13 cellular contexts compared by ENCODE assay signal in the genomic region with DNA sequence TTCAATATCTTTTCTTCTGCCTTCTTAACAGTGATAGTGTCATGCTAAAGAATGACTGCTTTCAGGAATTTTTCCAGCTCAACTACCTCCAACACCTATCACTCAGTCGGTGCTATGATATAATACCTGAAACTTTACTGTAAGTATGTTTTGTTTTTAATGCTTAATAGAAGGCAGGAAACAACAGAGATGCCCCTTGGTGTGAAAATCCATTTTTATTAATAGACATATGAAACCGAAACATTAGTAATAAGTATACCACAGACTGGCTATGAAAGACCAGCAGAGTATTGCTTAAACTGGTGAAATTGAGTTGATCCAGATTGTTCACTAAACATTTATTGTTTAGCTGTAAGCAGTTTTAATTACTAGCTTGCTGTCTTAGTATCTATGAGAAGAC. TPM values are rescaled to one million over a fixed set of nuclear protein-coding genes. Genes with fewer than 3 reads are reported as not detected.
DNase-seq lines count a peak whose midpoint lies in the region; ATAC-seq and TF ChIP-seq lines count a peak whose summit lies in the region.
"Had no signal": no experiment of that assay in that cellular context is flagged by ENCODE, and none has a peak within 500 bp of the region (broad histone marks: within the 10 kb centered on the region; RNA-seq: fewer than 3 reads in every experiment).

No MANE protein-coding gene starts in this region.

- peaks cover 6 to 12% of the 10 kb centered on the region in 2 donors for H3K36me3 ChIP-seq in aorta (ENCODE audit: control insufficient read depth in 1 of 2, insufficient read depth in 2 of 2, low read length in 1 of 2)

- ATAC-seq in HG02678 (IDR thresholded peaks at IDR 0.05; ENCODE audit: unreplicated experiment) (peak; percentile 97), HG03457 (IDR thresholded peaks at IDR 0.05; ENCODE audit: unreplicated experiment) (peak; percentile 94), aorta (ENCODE audit: low FRiP score) (no peak)

- no peaks in the 10 kb centered on the region for H3K27me3 ChIP-seq in aorta (ENCODE audit: control insufficient read depth in 1 of 2, insufficient read depth in 2 of 2, low read length in 1 of 2)
- H3K27me3 ChIP-seq: neutrophil had no signal

- no peak overlapping the region for H3K27ac ChIP-seq in aorta (ENCODE audit: low read depth in 1 of 2, low read length in 2 of 2)
- H3K27ac ChIP-seq: C4-2B, neutrophil, SK-N-MC had no signal

- H3K9me3 Mint-ChIP-seq in activated CD4-positive, alpha-beta memory T cell treated with anti-CD3 and anti-CD28 coated beads, Interleukin-2, amount 10 ng/mL, durations not matched to agents 7 days and 5 days, result no peaks in the 10 kb centered on the region

- DNase-seq in GM12864 (ENCODE audit: low read depth), result peak; percentile 25
- peak; percentile 11 for DNase-seq in GM19240 (ENCODE audit: insufficient read length, low spot score)
- DNase-seq in activated CD4-positive, CD25-positive, alpha-beta regulatory T cell (lab: John Stamatoyannopoulos, UW), result no peak
- no peak for DNase-seq in aorta
- DNase-seq in activated CD4-positive, alpha-beta memory T cell treated with anti-CD3 and anti-CD28 coated beads, Interleukin-2, amount 10 ng/mL, durations not matched to agents 7 days and 5 days, result no peak
- no peak for DNase-seq in GM03348 (ENCODE audit: low spot score)
- DNase-seq: stimulated activated CD4-positive, alpha-beta T cell treated with anti-CD3 and anti-CD28 coated beads, Interleukin-4, amount 100 ng/mL, for 4 hours had no signal

- H3K36me3 Mint-ChIP-seq in activated CD4-positive, alpha-beta memory T cell treated with anti-CD3 and anti-CD28 coated beads, Interleukin-2, amount 10 ng/mL, durations not matched to agents 7 days and 5 days (ENCODE audit: low read depth), result peaks cover 83% of the 10 kb centered on the region

- H3K4me3 ChIP-seq in GM12864 (ENCODE audit: low read depth, low read length) (no peak overlapping the region), aorta (ENCODE audit: low read length in 2 of 2) (no peak overlapping the region)
- H3K4me3 ChIP-seq: K562, SK-N-MC had no signal

- H3K4me1 ChIP-seq in aorta (ENCODE audit: control insufficient read depth in 1 of 2, insufficient read depth in 2 of 2, low read length in 2 of 2), result no peaks in the 10 kb centered on the region

- H3K4me3 Mint-ChIP-seq in activated CD4-positive, alpha-beta memory T cell treated with anti-CD3 and anti-CD28 coated beads, Interleukin-2, amount 10 ng/mL, durations not matched to agents 7 days and 5 days, result no peak overlapping the region

- WGBS in aorta, 2 donors, result 90% methylated on average over 2 of the region's 2 CpGs

- intact Hi-C loops in aorta (cut with DNase I), result loop anchor here (2.0 to 10.0 kb wide), 3 partner anchors 128 to 218 kb away; no protein-coding TSS in a partner anchor

- CTCF ChIA-PET in activated CD4-positive, alpha-beta memory T cell treated with anti-CD3 and anti-CD28 coated beads, Interleukin-2, amount 10 ng/mL, durations not matched to agents 7 days and 5 days (lab: Charles Lee), result no interaction called here

- no peaks in the 10 kb centered on the region for H3K9me3 ChIP-seq in aorta (ENCODE audit: control insufficient read depth, low read length)
- H3K9me3 ChIP-seq: neutrophil had no signal

- POLR2A ChIA-PET in activated CD4-positive, alpha-beta memory T cell treated with anti-CD3 and anti-CD28 coated beads, Interleukin-2, amount 10 ng/mL, durations not matched to agents 7 days and 5 days (lab: Charles Lee), result interaction anchor here (1.5 kb wide), 1 partner anchor 18 kb away, joined by 6 read pairs; no protein-coding TSS in a partner anchor

- TF ChIP-seq CTCF in GM12864 (IDR thresholded peaks at IDR 0.05; ENCODE audit: low read depth, low read length, missing control alignments), result no peak

- no peak overlapping the region for H3K27ac Mint-ChIP-seq in activated CD4-positive, alpha-beta memory T cell treated with anti-CD3 and anti-CD28 coated beads, Interleukin-2, amount 10 ng/mL, durations not matched to agents 7 days and 5 days

- H3K4me1 Mint-ChIP-seq in activated CD4-positive, alpha-beta memory T cell treated with anti-CD3 and anti-CD28 coated beads, Interleukin-2, amount 10 ng/mL, durations not matched to agents 7 days and 5 days, result peaks cover 5% of the 10 kb centered on the region

- no peaks in the 10 kb centered on the region for H3K27me3 Mint-ChIP-seq in activated CD4-positive, alpha-beta memory T cell treated with anti-CD3 and anti-CD28 coated beads, Interleukin-2, amount 10 ng/mL, durations not matched to agents 7 days and 5 days

RNA-seq across cellular contexts. Expression of a gene that starts 25.2 kb away (rescaled TPM):
- total RNA-seq in aorta, result 10 to 100 TPM in 1 of 2 donors, 1 to 10 TPM in 1; 8.8 to 16.1 TPM
- polyA plus RNA-seq in aorta, result 1 to 10 TPM; 3.9 to 5.0 TPM
- 10 to 100 TPM; 33.1 to 37.9 TPM for total RNA-seq in activated CD4-positive, alpha-beta memory T cell treated with anti-CD3 and anti-CD28 coated beads, Interleukin-2, amount 10 ng/mL, durations not matched to agents 7 days and 5 days

RNA-seq across cellular contexts. Expression of a gene that starts 25.5 kb away (rescaled TPM):
- 10 to 100 TPM in 1 of 2 donors, 1 to 10 TPM in 1; 9.8 to 16.3 TPM for total RNA-seq in aorta
- 1 to 10 TPM; 1.8 to 4.6 TPM for polyA plus RNA-seq in aorta
- 10 to 100 TPM; 13.2 to 14.4 TPM for total RNA-seq in activated CD4-positive, alpha-beta memory T cell treated with anti-CD3 and anti-CD28 coated beads, Interleukin-2, amount 10 ng/mL, durations not matched to agents 7 days and 5 days

Comparison
In these comparisons a context has a peak if more than half of its experiments do, and no peak if none do; other contexts are left out.
1. DNase-seq: peak in GM12864 (single experiment) and GM19240 (single experiment); none in activated CD4-positive, CD25-positive, alpha-beta regulatory T cell (0 of 4), aorta (0 of 2), activated CD4-positive, alpha-beta memory T cell treated with anti-CD3 and anti-CD28 coated beads, Interleukin-2, amount 10 ng/mL, durations not matched to agents 7 days and 5 days (single experiment) and GM03348 (single experiment).